ENCODE assay signal across 7 cellular contexts in the genomic region with DNA sequence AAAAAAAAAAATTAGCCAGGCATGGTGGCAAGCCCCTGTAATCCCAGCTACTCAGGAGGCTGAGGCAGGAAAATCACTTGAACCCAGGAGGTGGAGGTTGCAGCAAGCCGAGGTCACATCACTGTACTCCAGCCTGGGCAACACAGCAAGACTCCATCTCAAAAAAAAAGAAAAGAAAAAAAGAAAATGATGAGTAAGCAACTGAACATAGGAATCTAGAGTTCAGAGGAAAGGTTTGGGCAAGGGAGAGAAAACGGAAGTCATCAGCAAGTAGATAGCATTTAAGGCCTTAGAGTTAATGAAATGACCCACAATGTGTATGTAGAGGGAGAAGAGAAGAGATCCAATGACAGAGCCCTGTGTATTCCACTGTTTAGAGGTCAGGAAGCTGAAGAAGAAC. TPM values are rescaled to one million over a fixed set of nuclear protein-coding genes. Genes with fewer than 3 reads are reported as not detected.
DNase-seq lines count a peak whose midpoint lies in the region; ATAC-seq, FAIRE-seq and TF ChIP-seq lines count a peak whose summit lies in the region.
"Not testable (repeated sequence)": the region's sequence is repeated elsewhere in the genome, so short reads cannot be mapped to it uniquely, and the experiment has no call there.
"Had no signal": no experiment of that assay in that cellular context is flagged by ENCODE, and none has a peak within 500 bp of the region (broad histone marks: within the 10 kb centered on the region; RNA-seq: fewer than 3 reads in every experiment).

No MANE protein-coding gene starts in this region.

- TF ChIP-seq POLR2A in IMR-90 (IDR thresholded peaks at IDR 0.05; ENCODE audit: low read depth, low read length); K562 (conservative IDR thresholded peaks at IDR 0.05); HepG2 (IDR thresholded peaks at IDR 0.05; ENCODE audit: insufficient read depth in 1 of 2, low read depth in 2 of 2, low read length in 2 of 2): not testable (repeated sequence)

- dilution Hi-C loops in IMR-90 (cut with HindIII; ENCODE audit: low sequenced_read_pairs, unreplicated experiment): not testable (repeated sequence)

- H2BK15ac ChIP-seq in IMR-90 (ENCODE audit: low read depth, low read length): not testable (repeated sequence)

- not testable (repeated sequence) for TF ChIP-seq RAD21 in IMR-90 (IDR thresholded peaks at IDR 0.05; ENCODE audit: low read length); K562 (CRISPR knock-in tag; conservative IDR thresholded peaks at IDR 0.05 in 1 of 2, IDR thresholded peaks at IDR 0.05 in 1 of 2); HepG2 (CRISPR knock-in tag; IDR thresholded peaks at IDR 0.05)

- not testable (repeated sequence) for H3K18ac ChIP-seq in IMR-90 (ENCODE audit: low read depth, low read length)

- POLR2A ChIA-PET in IMR-90 (lab: Charles Lee; ENCODE audit: unreplicated experiment); K562 (lab: Yijun Ruan, JAX); HepG2 (lab: Yijun Ruan, JAX): not testable (repeated sequence)

- H3K27ac ChIP-seq in IMR-90 (ENCODE audit: insufficient read depth, low read length); K562 (ENCODE audit: extremely low read depth, low read depth, low read length); HepG2 (ENCODE audit: extremely low read length, insufficient read depth, low read length): not testable (repeated sequence)

- CTCF ChIA-PET in IMR-90 (lab: Yijun Ruan, JAX); activated naive CD4-positive, alpha-beta T cell treated with anti-CD3 and anti-CD28 coated beads, Interleukin-2, amount 10 ng/mL, durations not matched to agents 7 days and 5 days (lab: Charles Lee); K562 (lab: Yijun Ruan, JAX; ENCODE audit: low intra/inter-chr PET ratio); HepG2 (lab: Yijun Ruan, JAX; ENCODE audit: low intra/inter-chr PET ratio, low total read pairs): not testable (repeated sequence)

- TF ChIP-seq CTCF in IMR-90 (conservative IDR thresholded peaks at IDR 0.05; ENCODE audit: low read depth, low read length); K562 (IDR thresholded peaks at IDR 0.05 in 2 of 3, conservative IDR thresholded peaks at IDR 0.05 in 1 of 3; ENCODE audit: insufficient read depth in 2 of 3, low read depth in 1 of 3, low read length in 3 of 3); HepG2 (CRISPR knock-in tag; IDR thresholded peaks at IDR 0.05): not testable (repeated sequence)

- H3K9me1 ChIP-seq in IMR-90 (ENCODE audit: insufficient read depth, low read length); K562 (ENCODE audit: control insufficient read depth, insufficient read depth, low read length): not testable (repeated sequence)

- H2BK120ac ChIP-seq in IMR-90 (ENCODE audit: low read depth, low read length): not testable (repeated sequence)

- in situ Hi-C loops in IMR-90 (cut with MboI; ENCODE audit: low sequenced_read_pairs); K562 (cut with MboI): not testable (repeated sequence)
- in situ Hi-C loops in HepG2 (cut with HindIII; ENCODE audit: extremely low pct_ligation_motif_present, low pct_unique_long_range_greater_than_20kb): loop anchor here (5.0 kb wide), 1 partner anchor 35 kb away; a partner anchor contains a TSS

- H3K4ac ChIP-seq in IMR-90 (ENCODE audit: low read depth, low read length): not testable (repeated sequence)

- H4K91ac ChIP-seq in IMR-90 (ENCODE audit: insufficient read depth, low read depth, low read length): not testable (repeated sequence)

- intact Hi-C loops in IMR-90 (cut with micrococcal nuclease); K562 (cut with micrococcal nuclease): not testable (repeated sequence)
- intact Hi-C loops in HepG2 (cut with micrococcal nuclease; ENCODE audit: unreplicated experiment): loop anchor here (5.0 kb wide), 1 partner anchor 35 kb away; a partner anchor contains a TSS

- H3K9me3 ChIP-seq in IMR-90 (ENCODE audit: control insufficient read depth, insufficient read depth, low read length): peaks cover 16% of the 10 kb centered on the region
- H3K9me3 ChIP-seq in K562 (replicated peaks; ENCODE audit: control insufficient read depth, insufficient read depth, low read depth, low read length): not testable (repeated sequence)
- peaks cover 11% of the 10 kb centered on the region for H3K9me3 ChIP-seq in HepG2 (ENCODE audit: low read length)

- not testable (repeated sequence) for H2AFZ ChIP-seq in IMR-90 (replicated peaks; ENCODE audit: low read length, poor library complexity); K562 (ENCODE audit: low read depth, low read length); HepG2 (ENCODE audit: low read length)

- 63% methylated on average over 1 of the region's 2 CpGs; no CpG with 5 or more reads in 1 of the 2 experiments for WGBS in IMR-90 (ENCODE audit: extremely low coverage in 2 of 2, insufficient read length in 1 of 2), 2 experiments
- WGBS in K562 (ENCODE audit: insufficient coverage, low coverage, missing lambda C conversion rate): 29% methylated on average over 1 of the region's 2 CpGs
- 89% methylated on average over 2 of the region's 2 CpGs for WGBS in HepG2 (ENCODE audit: low lambda C conversion rate)

- not testable (repeated sequence) for H3K36me3 Mint-ChIP-seq in activated naive CD4-positive, alpha-beta T cell treated with anti-CD3 and anti-CD28 coated beads, Interleukin-2, amount 10 ng/mL, durations not matched to agents 7 days and 5 days

- not testable (repeated sequence) for H3K36me3 ChIP-seq in IMR-90 (ENCODE audit: control insufficient read depth, insufficient read depth, low read length); K562 (ENCODE audit: control insufficient read depth, insufficient read depth, low read length); HepG2 (replicated peaks in 1 of 2; ENCODE audit: control insufficient read depth in 1 of 2, insufficient read depth in 2 of 2, low read length in 2 of 2)

- H3K4me3 Mint-ChIP-seq in activated naive CD4-positive, alpha-beta T cell treated with anti-CD3 and anti-CD28 coated beads, Interleukin-2, amount 10 ng/mL, durations not matched to agents 7 days and 5 days: not testable (repeated sequence)

- ATAC-seq in IMR-90 (ENCODE audit: low read depth); K562; HepG2: not testable (repeated sequence)

- not testable (repeated sequence) for H3K4me2 ChIP-seq in IMR-90 (ENCODE audit: low read depth, low read length); K562 (ENCODE audit: insufficient read depth, low read length); HepG2 (ENCODE audit: low read depth, low read length)

- H4K8ac ChIP-seq in IMR-90 (ENCODE audit: low read depth in 2 of 2, low read length in 2 of 2): not testable (repeated sequence)

- peak overlapping the region; percentile 16 for H3K27ac Mint-ChIP-seq in activated naive CD4-positive, alpha-beta T cell treated with anti-CD3 and anti-CD28 coated beads, Interleukin-2, amount 10 ng/mL, durations not matched to agents 7 days and 5 days

- not testable (repeated sequence) for H3K4me1 Mint-ChIP-seq in activated naive CD4-positive, alpha-beta T cell treated with anti-CD3 and anti-CD28 coated beads, Interleukin-2, amount 10 ng/mL, durations not matched to agents 7 days and 5 days

- H3K23ac ChIP-seq in IMR-90 (ENCODE audit: low read depth, low read length): not testable (repeated sequence)

- not testable (repeated sequence) for H3K27me3 ChIP-seq in IMR-90 (ENCODE audit: control insufficient read depth, insufficient read depth, low read length); K562 (ENCODE audit: control insufficient read depth in 2 of 2, insufficient read depth in 2 of 2, low read length in 2 of 2); HepG2 (ENCODE audit: control insufficient read depth in 1 of 2, insufficient read depth in 2 of 2, low read length in 2 of 2)

- FAIRE-seq in K562 (lab: Jason Lieb, UNC); HepG2 (lab: Jason Lieb, UNC): not testable (repeated sequence)

- DNase-seq in IMR-90; activated naive CD4-positive, alpha-beta T cell treated with anti-CD3 and anti-CD28 coated beads, Interleukin-2, amount 10 ng/mL, durations not matched to agents 7 days and 5 days; K562 (ENCODE audit: extremely low read depth in 1 of 4, low spot score in 3 of 4); HepG2 (ENCODE audit: low spot score): not testable (repeated sequence)

- BruUV-seq in IMR-90 (replicated peaks; lab: Mats Ljungman, UMichigan); K562 (replicated peaks; lab: Mats Ljungman, UMichigan); HepG2 (replicated peaks; lab: Mats Ljungman, UMichigan): not testable (repeated sequence)

- not testable (repeated sequence) for H4K5ac ChIP-seq in IMR-90 (ENCODE audit: low read depth, low read length)

- peaks cover 24% of the 10 kb centered on the region for H3K9me3 Mint-ChIP-seq in activated naive CD4-positive, alpha-beta T cell treated with anti-CD3 and anti-CD28 coated beads, Interleukin-2, amount 10 ng/mL, durations not matched to agents 7 days and 5 days

- H2AK9ac ChIP-seq in IMR-90 (replicated peaks; ENCODE audit: low read depth, low read length, poor library complexity): not testable (repeated sequence)

- H2AK5ac ChIP-seq in IMR-90 (ENCODE audit: low read depth, low read length): not testable (repeated sequence)

- H3K4me3 ChIP-seq in IMR-90 (ENCODE audit: insufficient read depth, low read depth, low read length); K562; HepG2 (replicated peaks in 1 of 3; ENCODE audit: insufficient read depth in 1 of 3, low read depth in 2 of 3, low read length in 3 of 3): not testable (repeated sequence)

- not testable (repeated sequence) for H3K79me1 ChIP-seq in IMR-90 (ENCODE audit: low read depth in 1 of 2, low read length in 2 of 2)

- not testable (repeated sequence) for H4K20me1 ChIP-seq in IMR-90 (ENCODE audit: insufficient read depth, low read length); K562 (replicated peaks; ENCODE audit: control insufficient read depth, insufficient read depth, low read length); HepG2 (ENCODE audit: insufficient read depth, low read length)

- H3K56ac ChIP-seq in IMR-90 (ENCODE audit: extremely low read depth, insufficient read depth, low read length): not testable (repeated sequence)

- not testable (repeated sequence) for H3K4me1 ChIP-seq in IMR-90 (ENCODE audit: control insufficient read depth, insufficient read depth, low read length)
- H3K4me1 ChIP-seq in K562 (replicated peaks in 1 of 2; ENCODE audit: control insufficient read depth in 2 of 2, insufficient read depth in 2 of 2, low read length in 2 of 2) (peaks cover 0 to 12% of the 10 kb centered on the region in 2 experiments; a peak in 2 of 5 replicates), HepG2 (ENCODE audit: insufficient read depth, low read length) (peaks cover 23% of the 10 kb centered on the region)

- H3K79me2 ChIP-seq in K562 (ENCODE audit: control insufficient read depth, insufficient read depth, low read length); HepG2 (ENCODE audit: insufficient read depth, low read length): not testable (repeated sequence)

- H3K14ac ChIP-seq in IMR-90 (replicated peaks; ENCODE audit: low read depth, low read length): not testable (repeated sequence)

- H2BK20ac ChIP-seq in IMR-90 (ENCODE audit: low read depth, low read length): not testable (repeated sequence)

- TF ChIP-seq EP300 in K562 (IDR thresholded peaks at IDR 0.05; ENCODE audit: low read length); HepG2 (IDR thresholded peaks at IDR 0.05; ENCODE audit: low read depth in 2 of 2, low read length in 2 of 2); HepG2 (CRISPR knock-in tag; IDR thresholded peaks at IDR 0.05; ENCODE audit: borderline replicate concordance): not testable (repeated sequence)

- peaks cover 11% of the 10 kb centered on the region for H3K27me3 Mint-ChIP-seq in activated naive CD4-positive, alpha-beta T cell treated with anti-CD3 and anti-CD28 coated beads, Interleukin-2, amount 10 ng/mL, durations not matched to agents 7 days and 5 days

- H2BK5ac ChIP-seq in IMR-90 (ENCODE audit: low read depth, low read length, poor library complexity, severe bottlenecking): not testable (repeated sequence)

- not testable (repeated sequence) for H3K9ac ChIP-seq in IMR-90 (ENCODE audit: low read depth, low read length); K562 (ENCODE audit: insufficient read depth in 1 of 2, low read depth in 2 of 2, low read length in 2 of 2); HepG2 (ENCODE audit: insufficient read depth, low read depth, low read length)

RNA-seq across cellular contexts. Expression of a gene that starts 8.2 kb away (rescaled TPM):
- total RNA-seq in IMR-90 (2012; rRNA removed) (3.1 and 3.4 TPM in 2 replicates), K562 (2014; rRNA removed) (3.7 and 4.8 TPM in 2 replicates), K562 (2014; rRNA removed; fragmentation: Illumina TruSeq; extraction: Trizol) (1.8 and 2.1 TPM in 2 replicates), K562 (2015; rRNA removed; fragmentation: Illumina TruSeq; extraction: Trizol) (4.1 and 4.3 TPM in 2 replicates), K562 (2021) (7.9 and 10.4 TPM in 2 replicates), HepG2 (2016; rRNA removed; fragmentation: Illumina TruSeq; extraction: Trizol) (3.1 and 7.3 TPM in 2 replicates)
- polyA plus RNA-seq in IMR-90 (2012; rRNA removed) (21.0 and 22.9 TPM in 2 replicates), K562 (2011; rRNA removed) (5.9 and 6.2 TPM in 2 replicates), K562 (2014; fragmentation: Illumina TruSeq; extraction: Trizol) (6.0 and 7.4 TPM in 2 replicates), K562 (2014; fragmentation: Nextera tagmentation; extraction: Ambion mirVana) (under 1 TPM; 0.07 to 0.21 TPM), K562 (2014; rRNA removed) (5.9 and 8.1 TPM in 2 replicates), HepG2 (2011; rRNA removed) (13.6 and 17.7 TPM in 2 replicates)
- 17.6 and 18.1 TPM in 2 replicates for polyA plus RNA-seq in IMR-90 (2012; cell fraction: cytosol; rRNA removed)
- polyA plus RNA-seq in IMR-90 (2012; cell fraction: nucleus; rRNA removed; ENCODE audit: low replicate concordance): 111 and 120 TPM in 2 replicates
- 31.6 and 38.4 TPM in 2 replicates for total RNA-seq in K562 (2011; cell fraction: chromatin; rRNA removed; ENCODE audit: low replicate concordance)
- total RNA-seq in K562 (2011; cell fraction: nucleolus; rRNA removed): 22.0 and 29.9 TPM in 2 replicates
- 25.6 and 25.8 TPM in 2 replicates for total RNA-seq in K562 (2011; cell fraction: nucleoplasm; rRNA removed)
- polyA plus RNA-seq in K562 (2011; cell fraction: cytosol; rRNA removed): 5.3 and 8.8 TPM in 2 replicates
- polyA plus RNA-seq in K562 (2011; cell fraction: nucleus; rRNA removed): 40.2 and 56.0 TPM in 2 replicates
- 11.7 and 15.9 TPM in 2 replicates for polyA plus RNA-seq in K562 (2012)
- polyA minus RNA-seq in K562 (2011; rRNA and poly(A)+ RNA removed): 5.2 and 5.7 TPM in 2 replicates
- polyA minus RNA-seq in K562 (2011; cell fraction: cytosol; rRNA and poly(A)+ RNA removed): 4.2 and 8.7 TPM in 2 replicates
- polyA minus RNA-seq in K562 (2011; cell fraction: nucleus; rRNA and poly(A)+ RNA removed): 12.4 and 17.7 TPM in 2 replicates
- total RNA-seq in HepG2 (2016; cell fraction: cytosol; rRNA removed; fragmentation: Illumina TruSeq; extraction: Trizol; ENCODE audit: low read depth): 8.5 and 8.9 TPM in 2 replicates
- total RNA-seq in HepG2 (2016; cell fraction: insoluble cytoplasmic fraction; rRNA removed; fragmentation: Illumina TruSeq; extraction: Trizol): 3.0 and 7.7 TPM in 2 replicates
- total RNA-seq in HepG2 (2016; cell fraction: membrane; rRNA removed; fragmentation: Illumina TruSeq; extraction: Trizol): 12.5 and 13.0 TPM in 2 replicates
- 8.3 and 9.6 TPM in 2 replicates for total RNA-seq in HepG2 (2016; cell fraction: nucleus; rRNA removed; fragmentation: Illumina TruSeq; extraction: Trizol)
- polyA plus RNA-seq in HepG2 (2011; cell fraction: cytosol; rRNA removed): 7.5 and 8.6 TPM in 2 replicates
- 84.3 and 90.2 TPM in 2 replicates for polyA plus RNA-seq in HepG2 (2011; cell fraction: nucleus; rRNA removed)
- polyA plus RNA-seq in HepG2 (2012): 16.5 and 24.7 TPM in 2 replicates
- polyA plus RNA-seq in HepG2 (2016; cell fraction: cytosol; fragmentation: Illumina TruSeq; extraction: Trizol; ENCODE audit: low read depth): 12.4 and 13.5 TPM in 2 replicates
- 7.5 and 8.7 TPM in 2 replicates for polyA plus RNA-seq in HepG2 (2016; cell fraction: insoluble cytoplasmic fraction; fragmentation: Illumina TruSeq; extraction: Trizol; ENCODE audit: low read depth)
- 19.0 and 21.4 TPM in 2 replicates for polyA plus RNA-seq in HepG2 (2016; cell fraction: membrane; fragmentation: Illumina TruSeq; extraction: Trizol; ENCODE audit: low read depth)
- polyA plus RNA-seq in HepG2 (2016; cell fraction: nucleus; fragmentation: Illumina TruSeq; extraction: Trizol; ENCODE audit: insufficient read depth, low read depth): 34.7 and 41.3 TPM in 2 replicates
- 11.7 and 13.6 TPM in 2 replicates for polyA minus RNA-seq in HepG2 (2011; rRNA and poly(A)+ RNA removed; ENCODE audit: low replicate concordance)
- 4.0 and 5.1 TPM in 2 replicates for polyA minus RNA-seq in HepG2 (2011; cell fraction: cytosol; rRNA and poly(A)+ RNA removed)
- 20.6 and 20.9 TPM in 2 replicates for polyA minus RNA-seq in HepG2 (2011; cell fraction: nucleus; rRNA and poly(A)+ RNA removed)

RNA-seq across cellular contexts. Expression of a gene that starts 21.3 kb away (rescaled TPM):
- total RNA-seq in IMR-90 (2012; rRNA removed): 0.36 TPM in 1 of 2 replicates, not detected in the other
- 0.09 and 0.58 TPM in 2 replicates for polyA plus RNA-seq in IMR-90 (2012; rRNA removed)
- polyA plus RNA-seq in IMR-90 (2012; cell fraction: cytosol; rRNA removed): 0.06 and 0.46 TPM in 2 replicates
- polyA plus RNA-seq in IMR-90 (2012; cell fraction: nucleus; rRNA removed; ENCODE audit: low replicate concordance): 5.8 and 7.9 TPM in 2 replicates
- total RNA-seq in K562 (2011; cell fraction: chromatin; rRNA removed; ENCODE audit: low replicate concordance): 2.0 and 3.5 TPM in 2 replicates
- total RNA-seq in K562 (2011; cell fraction: nucleolus; rRNA removed): 1.8 and 2.2 TPM in 2 replicates
- total RNA-seq in K562 (2011; cell fraction: nucleoplasm; rRNA removed): 3.8 and 4.7 TPM in 2 replicates
- 0.33 TPM in 1 of 2 replicates, not detected in the other for total RNA-seq in K562 (2014; rRNA removed)
- total RNA-seq in K562 (2014; rRNA removed; fragmentation: Illumina TruSeq; extraction: Trizol): 0.29 and 0.41 TPM in 2 replicates
- total RNA-seq in K562 (2015; rRNA removed; fragmentation: Illumina TruSeq; extraction: Trizol): 0.62 and 0.75 TPM in 2 replicates
- 0.25 and 0.55 TPM in 2 replicates for total RNA-seq in K562 (2021)
- polyA plus RNA-seq in K562 (2011; rRNA removed): 0.78 and 1.7 TPM in 2 replicates
- polyA plus RNA-seq in K562 (2011; cell fraction: cytosol; rRNA removed): 1.0 TPM in 2 replicates
- polyA plus RNA-seq in K562 (2011; cell fraction: nucleus; rRNA removed): 7.0 and 8.5 TPM in 2 replicates
- polyA plus RNA-seq in K562 (2012): 0.74 and 0.98 TPM in 2 replicates
- polyA plus RNA-seq in K562 (2014; fragmentation: Illumina TruSeq; extraction: Trizol): 0.25 and 0.43 TPM in 2 replicates
- polyA plus RNA-seq in K562 (2014; fragmentation: Nextera tagmentation; extraction: Ambion mirVana): under 1 TPM; 0.11 to 0.13 TPM
- polyA plus RNA-seq in K562 (2014; rRNA removed): 0.19 and 0.54 TPM in 2 replicates
- 0.70 and 0.87 TPM in 2 replicates for polyA minus RNA-seq in K562 (2011; rRNA and poly(A)+ RNA removed)
- polyA minus RNA-seq in K562 (2011; cell fraction: cytosol; rRNA and poly(A)+ RNA removed): not detected in 2 replicates
- 1.2 and 1.6 TPM in 2 replicates for polyA minus RNA-seq in K562 (2011; cell fraction: nucleus; rRNA and poly(A)+ RNA removed)
- 0.18 TPM in 1 of 2 replicates, not detected in the other for total RNA-seq in HepG2 (2016; rRNA removed; fragmentation: Illumina TruSeq; extraction: Trizol)
- not detected in 2 replicates for total RNA-seq in HepG2 (2016; cell fraction: cytosol; rRNA removed; fragmentation: Illumina TruSeq; extraction: Trizol; ENCODE audit: low read depth)
- 0.17 TPM in 1 of 2 replicates, not detected in the other for total RNA-seq in HepG2 (2016; cell fraction: insoluble cytoplasmic fraction; rRNA removed; fragmentation: Illumina TruSeq; extraction: Trizol)
- total RNA-seq in HepG2 (2016; cell fraction: membrane; rRNA removed; fragmentation: Illumina TruSeq; extraction: Trizol): not detected in 2 replicates
- 1.0 TPM in 1 of 2 replicates, not detected in the other for total RNA-seq in HepG2 (2016; cell fraction: nucleus; rRNA removed; fragmentation: Illumina TruSeq; extraction: Trizol)
- polyA plus RNA-seq in HepG2 (2011; rRNA removed): 0.82 and 1.1 TPM in 2 replicates
- 0.19 and 0.32 TPM in 2 replicates for polyA plus RNA-seq in HepG2 (2011; cell fraction: cytosol; rRNA removed)
- polyA plus RNA-seq in HepG2 (2011; cell fraction: nucleus; rRNA removed): 2.3 and 3.2 TPM in 2 replicates
- polyA plus RNA-seq in HepG2 (2012): 0.19 and 0.71 TPM in 2 replicates
- not detected in 2 replicates for polyA plus RNA-seq in HepG2 (2016; cell fraction: cytosol; fragmentation: Illumina TruSeq; extraction: Trizol; ENCODE audit: low read depth)
- polyA plus RNA-seq in HepG2 (2016; cell fraction: insoluble cytoplasmic fraction; fragmentation: Illumina TruSeq; extraction: Trizol; ENCODE audit: low read depth): not detected in 2 replicates
- polyA plus RNA-seq in HepG2 (2016; cell fraction: membrane; fragmentation: Illumina TruSeq; extraction: Trizol; ENCODE audit: low read depth): not detected in 2 replicates
- 0.67 TPM in 1 of 2 replicates, not detected in the other for polyA plus RNA-seq in HepG2 (2016; cell fraction: nucleus; fragmentation: Illumina TruSeq; extraction: Trizol; ENCODE audit: insufficient read depth, low read depth)
- 0.23 and 0.64 TPM in 2 replicates for polyA minus RNA-seq in HepG2 (2011; rRNA and poly(A)+ RNA removed; ENCODE audit: low replicate concordance)
- not detected in 2 replicates for polyA minus RNA-seq in HepG2 (2011; cell fraction: cytosol; rRNA and poly(A)+ RNA removed)
- 1.7 and 2.4 TPM in 2 replicates for polyA minus RNA-seq in HepG2 (2011; cell fraction: nucleus; rRNA and poly(A)+ RNA removed)

RNA-seq across cellular contexts. Expression of a gene that starts 53.8 kb away (rescaled TPM):
- total RNA-seq in IMR-90 (2012; rRNA removed) (not detected in 2 replicates), K562 (2014; rRNA removed) (not detected in 2 replicates), K562 (2014; rRNA removed; fragmentation: Illumina TruSeq; extraction: Trizol) (not detected in 2 replicates), K562 (2015; rRNA removed; fragmentation: Illumina TruSeq; extraction: Trizol) (not detected in 2 replicates), K562 (2021) (0.16 TPM in 1 of 2 replicates, not detected in the other), HepG2 (2016; rRNA removed; fragmentation: Illumina TruSeq; extraction: Trizol) (0.09 and 0.24 TPM in 2 replicates)
- polyA plus RNA-seq in IMR-90 (2012; rRNA removed) (not detected in 2 replicates), K562 (2011; rRNA removed) (not detected in 2 replicates), K562 (2014; fragmentation: Illumina TruSeq; extraction: Trizol) (not detected in 2 replicates), K562 (2014; fragmentation: Nextera tagmentation; extraction: Ambion mirVana) (not detected), K562 (2014; rRNA removed) (0.13 TPM in 1 of 2 replicates, not detected in the other), HepG2 (2011; rRNA removed) (5.0 and 6.7 TPM in 2 replicates)
- polyA plus RNA-seq in IMR-90 (2012; cell fraction: cytosol; rRNA removed): 0.27 TPM in 1 of 2 replicates, not detected in the other
- polyA plus RNA-seq in IMR-90 (2012; cell fraction: nucleus; rRNA removed; ENCODE audit: low replicate concordance): not detected in 2 replicates
- total RNA-seq in K562 (2011; cell fraction: chromatin; rRNA removed; ENCODE audit: low replicate concordance): not detected in 2 replicates
- not detected in 2 replicates for total RNA-seq in K562 (2011; cell fraction: nucleolus; rRNA removed)
- total RNA-seq in K562 (2011; cell fraction: nucleoplasm; rRNA removed): not detected in 2 replicates
- not detected in 2 replicates for polyA plus RNA-seq in K562 (2011; cell fraction: cytosol; rRNA removed)
- 0.14 TPM in 1 of 2 replicates, not detected in the other for polyA plus RNA-seq in K562 (2011; cell fraction: nucleus; rRNA removed)
- polyA plus RNA-seq in K562 (2012): 0.11 TPM in 1 of 2 replicates, not detected in the other
- polyA minus RNA-seq in K562 (2011; rRNA and poly(A)+ RNA removed): not detected in 2 replicates
- not detected in 2 replicates for polyA minus RNA-seq in K562 (2011; cell fraction: cytosol; rRNA and poly(A)+ RNA removed)
- polyA minus RNA-seq in K562 (2011; cell fraction: nucleus; rRNA and poly(A)+ RNA removed): not detected in 2 replicates
- total RNA-seq in HepG2 (2016; cell fraction: cytosol; rRNA removed; fragmentation: Illumina TruSeq; extraction: Trizol; ENCODE audit: low read depth): not detected in 2 replicates
- total RNA-seq in HepG2 (2016; cell fraction: insoluble cytoplasmic fraction; rRNA removed; fragmentation: Illumina TruSeq; extraction: Trizol): not detected in 2 replicates
- total RNA-seq in HepG2 (2016; cell fraction: membrane; rRNA removed; fragmentation: Illumina TruSeq; extraction: Trizol): not detected in 2 replicates
- total RNA-seq in HepG2 (2016; cell fraction: nucleus; rRNA removed; fragmentation: Illumina TruSeq; extraction: Trizol): not detected in 2 replicates
- 4.9 and 8.4 TPM in 2 replicates for polyA plus RNA-seq in HepG2 (2011; cell fraction: cytosol; rRNA removed)
- polyA plus RNA-seq in HepG2 (2011; cell fraction: nucleus; rRNA removed): 2.7 and 2.8 TPM in 2 replicates
- polyA plus RNA-seq in HepG2 (2012): 2.0 and 3.3 TPM in 2 replicates
- polyA plus RNA-seq in HepG2 (2016; cell fraction: cytosol; fragmentation: Illumina TruSeq; extraction: Trizol; ENCODE audit: low read depth): 0.12 and 0.14 TPM in 2 replicates
- not detected in 2 replicates for polyA plus RNA-seq in HepG2 (2016; cell fraction: insoluble cytoplasmic fraction; fragmentation: Illumina TruSeq; extraction: Trizol; ENCODE audit: low read depth)
- not detected in 2 replicates for polyA plus RNA-seq in HepG2 (2016; cell fraction: membrane; fragmentation: Illumina TruSeq; extraction: Trizol; ENCODE audit: low read depth)
- not detected in 2 replicates for polyA plus RNA-seq in HepG2 (2016; cell fraction: nucleus; fragmentation: Illumina TruSeq; extraction: Trizol; ENCODE audit: insufficient read depth, low read depth)
- 5.0 TPM in 1 of 2 replicates, not detected in the other for polyA minus RNA-seq in HepG2 (2011; rRNA and poly(A)+ RNA removed; ENCODE audit: low replicate concordance)
- 1.4 and 2.8 TPM in 2 replicates for polyA minus RNA-seq in HepG2 (2011; cell fraction: cytosol; rRNA and poly(A)+ RNA removed)
- 0.50 TPM in 1 of 2 replicates, not detected in the other for polyA minus RNA-seq in HepG2 (2011; cell fraction: nucleus; rRNA and poly(A)+ RNA removed)
- total RNA-seq: Caco-2, Calu3 had no signal
- polyA plus RNA-seq: BJ had no signal
